ENCODE assay signal across 14 cellular contexts in the genomic region with DNA sequence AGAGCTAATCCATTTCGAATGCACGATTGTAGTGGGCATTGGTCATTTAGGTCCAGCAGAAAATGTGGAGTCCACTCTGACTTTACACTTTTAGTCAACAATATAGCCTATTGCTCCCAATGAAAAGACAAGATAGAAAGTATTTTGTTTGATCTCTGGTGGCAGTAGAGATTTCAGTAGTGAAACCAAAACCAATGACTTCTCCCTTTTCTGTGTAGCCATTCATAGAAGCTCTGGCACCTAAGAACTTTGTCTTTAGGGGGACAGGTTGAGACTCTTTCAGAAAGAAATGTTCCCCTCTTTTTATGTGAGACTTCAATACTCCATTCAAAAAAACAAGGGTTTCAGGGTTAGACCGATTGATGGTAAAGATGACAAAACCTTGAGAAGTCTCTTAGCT.
A peak's percentile ranks its signal among the peaks of the same experiment; 100 is the strongest.
DNase-seq lines count a peak whose midpoint lies in the region; ATAC-seq lines count a peak whose summit lies in the region.
"Had no signal": no experiment of that assay in that cellular context is flagged by ENCODE, and none has a peak within 500 bp of the region (broad histone marks: within the 10 kb centered on the region; RNA-seq: fewer than 3 reads in every experiment).

No MANE protein-coding gene starts in this region.

- H3K27me3 Mint-ChIP-seq in T-helper 17 cell = no peaks in the 10 kb centered on the region

- DNase-seq in effector CD8-positive, alpha-beta T cell (lab: John Stamatoyannopoulos, UW) = no peak
- no peak for DNase-seq in activated T-cell treated with anti-CD3 and anti-CD28 coated beads, Interleukin-2, amount 50 U/mL, for 48 hours
- DNase-seq in AG08395 (ENCODE audit: low spot score) = no peak
- no peak for DNase-seq in T-helper 17 cell
- DNase-seq: cerebellar nuclear complex, COR-L47, SHP77 treated with DMSO at 0.1 percent for 48 hours had no signal

- H3K9me3 ChIP-seq in T-helper 17 cell (ENCODE audit: control insufficient read depth, low read length, poor library complexity, severe bottlenecking) = no peaks in the 10 kb centered on the region
- H3K9me3 ChIP-seq: esophagus muscularis mucosa, tibial nerve had no signal

- no peak overlapping the region for H3K27ac Mint-ChIP-seq in T-helper 17 cell
- H3K27ac Mint-ChIP-seq: GM23338 had no signal

- H3K4me1 Mint-ChIP-seq in T-helper 17 cell = no peaks in the 10 kb centered on the region

- ATAC-seq in GM18498 (IDR thresholded peaks at IDR 0.05; ENCODE audit: unreplicated experiment) (peak; percentile 89), GM19463 (IDR thresholded peaks at IDR 0.05; ENCODE audit: unreplicated experiment) (peak; percentile 89), HG02852 (IDR thresholded peaks at IDR 0.05; ENCODE audit: unreplicated experiment) (peak; percentile 89), HG03432 (IDR thresholded peaks at IDR 0.05; ENCODE audit: unreplicated experiment) (peak; percentile 94), T-helper 17 cell (no peak)
- ATAC-seq: GM23338 had no signal

- H3K4me3 Mint-ChIP-seq in T-helper 17 cell = no peak overlapping the region
- H3K4me3 Mint-ChIP-seq: GM23338 had no signal

- no peaks in the 10 kb centered on the region for H3K36me3 Mint-ChIP-seq in T-helper 17 cell (ENCODE audit: low read depth)
